31 cellular contexts compared by ENCODE assay signal in genomic region chr7:113137241-113137640, GRCh38. TPM values are rescaled to one million over a fixed set of nuclear protein-coding genes. Genes with fewer than 3 reads are reported as not detected.
"Had no signal": no experiment of that assay in that cellular context is flagged by ENCODE, and none has a peak within 500 bp of the region (broad histone marks: within the 10 kb centered on the region; RNA-seq: fewer than 3 reads in every experiment).

No MANE protein-coding gene starts in this region.

- DNase-seq: naive thymus-derived CD8-positive, alpha-beta T cell; nephron progenitor cell; nucleus accumbens; posterior cingulate gyrus; psoas muscle; right cardiac atrium; right lobe of liver; sigmoid colon; small intestine; stimulated activated CD4-positive, alpha-beta T cell treated with anti-CD3 and anti-CD28 coated beads, Interleukin-15, amount 100 ng/mL, for 24 hours; stimulated activated CD4-positive, alpha-beta T cell treated with anti-CD3 and anti-CD28 coated beads, Interleukin-2, amount 100 ng/mL, for 24 hours; stimulated activated CD4-positive, alpha-beta T cell treated with anti-CD3 and anti-CD28 coated beads, Interleukin-2, amount 100 ng/mL, for 48 hours; stimulated activated CD4-positive, alpha-beta T cell treated with anti-CD3 and anti-CD28 coated beads, Interleukin-4, amount 100 ng/mL, for 24 hours; stimulated activated naive B cell treated with anti-CD40 and anti-IgM and Interleukin-4, amounts not matched to agents 10 μg/mL and 1 μg/mL and 100 μg/mL, for 72 hours; stimulated activated naive CD4-positive, alpha-beta T cell treated with Interleukin-2 at 50 U/mL for 16 hours; stomach; thyroid gland; trophoblast cell; upper lobe of left lung had no signal

- H3K4me1 Mint-ChIP-seq: nephron progenitor cell; neural crest cell; stimulated activated effector memory CD8-positive, alpha-beta T cell treated with anti-CD3 and anti-CD28 coated beads, Interleukin-12 subunit alpha, Interleukin-12 subunit beta, amount 100 ng/mL, for 72 hours had no signal

- H3K4me1 ChIP-seq: parathyroid adenoma, psoas muscle, right lobe of liver, sigmoid colon, stomach, thyroid gland, tibial nerve, upper lobe of left lung, vagina had no signal

- H3K9me3 Mint-ChIP-seq: naive thymus-derived CD8-positive, alpha-beta T cell; natural killer cell treated with Interleukin-12 subunit alpha and Interleukin-12 subunit beta and Interleukin-15 and Interleukin-18, amount 100 ng/mL, for 72 hours; nephron progenitor cell; neural crest cell; stimulated activated effector memory CD8-positive, alpha-beta T cell treated with anti-CD3 and anti-CD28 coated beads, Interleukin-12 subunit alpha, Interleukin-12 subunit beta, amount 100 ng/mL, for 72 hours; stimulated activated naive B cell treated with anti-CD40 and anti-IgM and Interleukin-4, amounts not matched to agents 10 μg/mL and 1 μg/mL and 100 μg/mL, for 72 hours; stimulated activated naive CD8-positive, alpha-beta T cell treated with anti-CD3 and anti-CD28 coated beads, Interleukin-15, Interleukin-2, amounts not matched to agents 100 ng/mL and 50 ng/mL, for 24 hours had no signal

- H3K4me3 Mint-ChIP-seq: naive thymus-derived CD8-positive, alpha-beta T cell; natural killer cell treated with Interleukin-12 subunit alpha and Interleukin-12 subunit beta and Interleukin-15 and Interleukin-18, amount 100 ng/mL, for 72 hours; nephron progenitor cell; neural crest cell; stimulated activated effector memory CD8-positive, alpha-beta T cell treated with anti-CD3 and anti-CD28 coated beads, Interleukin-12 subunit alpha, Interleukin-12 subunit beta, amount 100 ng/mL, for 72 hours; stimulated activated naive B cell treated with anti-CD40 and anti-IgM and Interleukin-4, amounts not matched to agents 10 μg/mL and 1 μg/mL and 100 μg/mL, for 72 hours; stimulated activated naive CD8-positive, alpha-beta T cell treated with anti-CD3 and anti-CD28 coated beads, Interleukin-15, Interleukin-2, amounts not matched to agents 100 ng/mL and 50 ng/mL, for 24 hours had no signal

- H3K9ac ChIP-seq: parathyroid adenoma had no signal

- H3K9me3 ChIP-seq: neutrophil, psoas muscle, right lobe of liver, sigmoid colon, stomach, thoracic aorta, thyroid gland, tibial nerve, upper lobe of left lung, vagina had no signal

- ATAC-seq: naive thymus-derived CD8-positive, alpha-beta T cell; natural killer cell treated with Interleukin-12 subunit alpha and Interleukin-12 subunit beta and Interleukin-15 and Interleukin-18, amount 100 ng/mL, for 72 hours; psoas muscle; right cardiac atrium; right lobe of liver; stimulated activated effector memory CD8-positive, alpha-beta T cell treated with anti-CD3 and anti-CD28 coated beads, Interleukin-12 subunit alpha, Interleukin-12 subunit beta, amount 100 ng/mL, for 72 hours; stimulated activated naive B cell treated with anti-CD40 and anti-IgM and Interleukin-4, amounts not matched to agents 10 μg/mL and 1 μg/mL and 100 μg/mL, for 72 hours had no signal

- H3K79me2 ChIP-seq: parathyroid adenoma had no signal

- FAIRE-seq: small intestine, urothelium cell line had no signal

- H2AFZ ChIP-seq: parathyroid adenoma had no signal

- H3K4me3 ChIP-seq: psoas muscle, right lobe of liver, sigmoid colon, stomach, thoracic aorta, thyroid gland, tibial nerve, upper lobe of left lung, vagina had no signal

- H3K36me3 Mint-ChIP-seq: naive thymus-derived CD8-positive, alpha-beta T cell; natural killer cell treated with Interleukin-12 subunit alpha and Interleukin-12 subunit beta and Interleukin-15 and Interleukin-18, amount 100 ng/mL, for 72 hours; stimulated activated effector memory CD8-positive, alpha-beta T cell treated with anti-CD3 and anti-CD28 coated beads, Interleukin-12 subunit alpha, Interleukin-12 subunit beta, amount 100 ng/mL, for 72 hours; stimulated activated naive B cell treated with anti-CD40 and anti-IgM and Interleukin-4, amounts not matched to agents 10 μg/mL and 1 μg/mL and 100 μg/mL, for 72 hours had no signal

- H3K27me3 ChIP-seq: neutrophil, right lobe of liver, sigmoid colon, stomach, thyroid gland, tibial nerve, upper lobe of left lung, vagina had no signal

- H3K36me3 ChIP-seq: neutrophil, right lobe of liver, sigmoid colon, stomach, thoracic aorta, thyroid gland, tibial nerve, upper lobe of left lung, vagina had no signal

- H3K27ac ChIP-seq: neutrophil, parathyroid adenoma, psoas muscle, right lobe of liver, sigmoid colon, stomach, thoracic aorta, thyroid gland, tibial nerve, upper lobe of left lung, vagina had no signal

- H3K27ac Mint-ChIP-seq: naive thymus-derived CD8-positive, alpha-beta T cell; natural killer cell treated with Interleukin-12 subunit alpha and Interleukin-12 subunit beta and Interleukin-15 and Interleukin-18, amount 100 ng/mL, for 72 hours; nephron progenitor cell; progenitor cell of endocrine pancreas; stimulated activated effector memory CD8-positive, alpha-beta T cell treated with anti-CD3 and anti-CD28 coated beads, Interleukin-12 subunit alpha, Interleukin-12 subunit beta, amount 100 ng/mL, for 72 hours; stimulated activated naive B cell treated with anti-CD40 and anti-IgM and Interleukin-4, amounts not matched to agents 10 μg/mL and 1 μg/mL and 100 μg/mL, for 72 hours; stimulated activated naive CD8-positive, alpha-beta T cell treated with anti-CD3 and anti-CD28 coated beads, Interleukin-15, Interleukin-2, amounts not matched to agents 100 ng/mL and 50 ng/mL, for 24 hours had no signal

RNA-seq across cellular contexts. Expression of gene GPR85, which starts 50.6 kb away (rescaled TPM):
- total RNA-seq: naive thymus-derived CD8-positive, alpha-beta T cell; osteocyte; vagina had no signal
